In genomic region chr14:87866116-87866515, GRCh38 we compare ENCODE assay signal across 19 cellular contexts.
A peak's percentile ranks its signal among the peaks of the same experiment; 100 is the strongest.
DNase-seq lines count a peak whose midpoint lies in the region; TF ChIP-seq lines count a peak whose summit lies in the region.
"Had no signal": no experiment of that assay in that cellular context is flagged by ENCODE, and none has a peak within 500 bp of the region (broad histone marks: within the 10 kb centered on the region; RNA-seq: fewer than 3 reads in every experiment).

No MANE protein-coding gene starts in this region.

- intact Hi-C loops in vagina (cut with DNase I): no loop called here

- no peaks in the 10 kb centered on the region for H3K9me3 ChIP-seq in vagina
- no peaks in the 10 kb centered on the region for H3K9me3 ChIP-seq in CD8-positive, alpha-beta memory T cell (ENCODE audit: low read length)
- H3K9me3 ChIP-seq: A549, Caco-2, HAP-1 had no signal

- H3K4me3 ChIP-seq in vagina: no peak overlapping the region
- H3K4me3 ChIP-seq in CD8-positive, alpha-beta memory T cell (ENCODE audit: low read length): no peak overlapping the region
- H3K4me3 ChIP-seq: A549, HAP-1 had no signal

- CTCF ChIA-PET in CD8-positive, alpha-beta memory T cell (lab: Charles Lee): no interaction called here

- H3K27me3 ChIP-seq in vagina: no peaks in the 10 kb centered on the region
- H3K27me3 ChIP-seq in CD8-positive, alpha-beta memory T cell (ENCODE audit: insufficient read depth, low read length, poor library complexity, severe bottlenecking): no peaks in the 10 kb centered on the region

- H3K36me3 ChIP-seq in vagina: no peaks in the 10 kb centered on the region
- no peaks in the 10 kb centered on the region for H3K36me3 ChIP-seq in CD8-positive, alpha-beta memory T cell (ENCODE audit: insufficient read depth, low read length)
- H3K36me3 ChIP-seq: HAP-1 had no signal

- no peak overlapping the region for H3K4me3 Mint-ChIP-seq in CD8-positive, alpha-beta memory T cell
- H3K4me3 Mint-ChIP-seq: HFFc6 had no signal

- H3K27me3 Mint-ChIP-seq in CD8-positive, alpha-beta memory T cell: peaks cover 4 to 14% of the 10 kb centered on the region in 2 donors

- in situ Hi-C loops in Caki2 (cut with HindIII; ENCODE audit: low pct_unique_long_range_greater_than_20kb, low sequenced_read_pairs): no loop called here

- H3K9me3 Mint-ChIP-seq in CD8-positive, alpha-beta memory T cell: no peaks in the 10 kb centered on the region

- TF ChIP-seq CTCF in vagina (IDR thresholded peaks at IDR 0.05): no peak

- TF ChIP-seq POLR2A in vagina (IDR thresholded peaks at IDR 0.05): no peak

- H3K27ac ChIP-seq in vagina: no peak overlapping the region
- no peak overlapping the region for H3K27ac ChIP-seq in CD8-positive, alpha-beta memory T cell (ENCODE audit: low read depth, low read length)
- H3K27ac ChIP-seq: A549 had no signal

- POLR2A ChIA-PET in CD8-positive, alpha-beta memory T cell (lab: Charles Lee): no interaction called here

- no peaks in the 10 kb centered on the region for H3K4me1 Mint-ChIP-seq in CD8-positive, alpha-beta memory T cell
- H3K4me1 Mint-ChIP-seq: CD4-positive, alpha-beta memory T cell had no signal

- DNase-seq in Caki2 (ENCODE audit: low read depth) (peak; percentile 26), glomerular visceral epithelial cell (ENCODE audit: extremely low spot score) (peak; percentile 66), kidney tubule cell (ENCODE audit: low spot score) (peak; percentile 82), renal cortical epithelial cell (ENCODE audit: low read depth) (peak; percentile 88), NCI-H1092 (lab: John Stamatoyannopoulos, UW) (no peak), vagina (ENCODE audit: extremely low spot score in 2 of 2) (no peak)
- DNase-seq in CD8-positive, alpha-beta memory T cell: no peak
- DNase-seq: 8988T; C1 segment of cervical spinal cord; Caco-2; CD4-positive, alpha-beta memory T cell; DMS 273 treated with DMSO at 0.1 percent for 48 hours; DMS79; EL; GDM1; GOT3; HFFc6 had no signal

- no peak overlapping the region for H3K27ac Mint-ChIP-seq in CD8-positive, alpha-beta memory T cell
- H3K27ac Mint-ChIP-seq: CD4-positive, alpha-beta memory T cell; HFFc6 had no signal

- H3K4me1 ChIP-seq in vagina: no peaks in the 10 kb centered on the region
- H3K4me1 ChIP-seq in CD8-positive, alpha-beta memory T cell (ENCODE audit: insufficient read depth, low read length): no peaks in the 10 kb centered on the region
- H3K4me1 ChIP-seq: A549, Caco-2, HAP-1 had no signal

- H3K36me3 Mint-ChIP-seq in CD8-positive, alpha-beta memory T cell: no peaks in the 10 kb centered on the region
- H3K36me3 Mint-ChIP-seq: CD4-positive, alpha-beta memory T cell had no signal

Comparison
In these comparisons a context has a peak if more than half of its experiments do, and no peak if none do; other contexts are left out.
1. DNase-seq: peak in Caki2 (single experiment), glomerular visceral epithelial cell (single experiment), kidney tubule cell (single experiment) and renal cortical epithelial cell (single experiment); none in NCI-H1092 (single experiment), vagina (0 of 2) and CD8-positive, alpha-beta memory T cell (0 of 5).